In the genomic region with DNA sequence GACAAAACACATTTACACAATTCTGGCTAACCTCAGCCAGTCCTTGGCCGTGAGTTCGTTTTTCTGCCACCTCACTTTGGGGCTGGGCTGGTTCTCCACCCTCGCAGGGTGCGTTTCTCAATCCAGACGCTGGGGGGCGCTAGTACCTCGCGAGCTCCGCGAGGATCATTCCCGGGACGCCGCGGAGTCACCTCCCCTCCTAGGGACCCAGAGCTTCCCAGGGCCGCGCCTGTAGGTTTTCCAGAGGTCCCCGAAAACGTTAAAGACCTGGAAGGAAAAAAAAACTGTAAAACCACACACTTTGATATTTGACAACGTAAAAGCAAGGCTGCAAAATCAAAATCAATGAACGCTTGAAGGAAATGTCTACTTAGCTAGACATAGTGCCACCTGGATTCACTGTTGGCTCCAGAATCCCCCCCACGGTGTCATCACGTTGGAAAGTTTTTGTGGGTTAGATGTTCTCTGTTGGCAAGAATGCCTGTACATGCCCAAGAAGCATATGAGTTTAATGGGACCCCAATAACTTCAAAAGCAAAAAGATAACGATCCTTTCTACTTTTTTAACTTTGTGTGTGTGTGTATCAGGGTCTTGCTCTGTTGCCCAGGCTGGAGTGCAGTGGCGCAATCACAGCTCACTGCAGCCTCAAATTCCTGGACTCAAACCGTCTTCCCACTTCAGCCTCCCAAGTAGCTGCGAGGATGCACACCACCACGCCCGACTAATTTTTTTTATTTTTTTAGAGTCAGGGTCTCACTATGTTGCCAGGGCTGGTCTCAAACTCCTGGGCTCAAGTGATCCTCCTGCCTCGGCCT, we compare ENCODE assay signal across 8 cellular contexts. TPM values are rescaled to one million over a fixed set of nuclear protein-coding genes. Genes with fewer than 3 reads are reported as not detected.
DNase-seq lines count a peak whose midpoint lies in the region; ATAC-seq, FAIRE-seq and TF ChIP-seq lines count a peak whose summit lies in the region.

No MANE protein-coding gene starts in this region.

- DNase-seq in CD4-positive, alpha-beta memory T cell, result peak; percentile 60 to 75 (median 66)
- DNase-seq in HTR-8/SVneo (ENCODE audit: insufficient read length, low spot score) (peak; percentile 92), RKO (ENCODE audit: low spot score) (peak; percentile 70), fibroblast of pulmonary artery (ENCODE audit: low read depth) (peak; percentile 69)
- DNase-seq in activated T-helper 1 cell treated with anti-CD3 and anti-CD28 coated beads, Interleukin-12 subunit alpha, Interleukin-12 subunit beta, Interleukin-2, Interleukin-4 antibody, amounts not matched to agents 30 ng/mL and 10 ng/mL and 1 ng/mL, durations not matched to agents 14 hours and 24 hours and 36 hours (ENCODE audit: low spot score), result peak; percentile 64
- DNase-seq in stimulated activated naive CD8-positive, alpha-beta T cell treated with anti-CD3 and anti-CD28 coated beads, Interleukin-15, Interleukin-2, amounts not matched to agents 100 U/mL and 50 U/mL, for 24 hours, result peak; percentile 87

- peak; percentile 92 for TF ChIP-seq CTCF in fibroblast of pulmonary artery (IDR thresholded peaks at IDR 0.05; ENCODE audit: low read length, missing control alignments)
- TF ChIP-seq CTCF in neural cell (IDR thresholded peaks at IDR 0.05; ENCODE audit: poor library complexity, severe bottlenecking), result peak; percentile 78

- ATAC-seq in stimulated activated naive CD8-positive, alpha-beta T cell treated with anti-CD3 and anti-CD28 coated beads, Interleukin-15, Interleukin-2, amounts not matched to agents 100 U/mL and 50 U/mL, for 24 hours, result peak; percentile 79
- ATAC-seq in GM21381 (IDR thresholded peaks at IDR 0.05; ENCODE audit: unreplicated experiment), result no peak

- H3K4me3 ChIP-seq in CD4-positive, alpha-beta memory T cell (ENCODE audit: low read length in 2 of 2), result no peak overlapping the region
- peak overlapping the region; percentile 0 for H3K4me3 ChIP-seq in fibroblast of pulmonary artery (replicated peaks; ENCODE audit: low read depth, low read length)
- peak overlapping the region; percentile 24 for H3K4me3 ChIP-seq in neural cell (ENCODE audit: low read length)

- intact Hi-C loops in CD4-positive, alpha-beta memory T cell (cut with micrococcal nuclease), result loop anchor here (1.0 to 10.0 kb wide), 5 partner anchors 70 to 417 kb away; a partner anchor contains a TSS
- intact Hi-C loops in activated T-helper 1 cell treated with anti-CD3 and anti-CD28 coated beads, Interleukin-12 subunit alpha, Interleukin-12 subunit beta, Interleukin-2, Interleukin-4 antibody, amounts not matched to agents 30 ng/mL and 10 ng/mL and 1 ng/mL, durations not matched to agents 14 hours and 24 hours and 36 hours (cut with micrococcal nuclease), result loop anchor here (1.0 to 2.0 kb wide), 6 partner anchors 37 to 412 kb away; a partner anchor contains a TSS

- POLR2A ChIA-PET in CD4-positive, alpha-beta memory T cell (lab: Charles Lee; ENCODE audit: partially characterized antibody), result interaction anchor here (0.7 to 2.0 kb wide), 10 partner anchors 21 to 326 kb away, joined by 3 to 8 read pairs (median 4); a partner anchor contains a TSS

- CTCF ChIA-PET in CD4-positive, alpha-beta memory T cell (lab: Charles Lee; ENCODE audit: partially characterized antibody), result interaction anchor here (0.6 to 3.7 kb wide), 35 partner anchors 9 to 413 kb away, joined by 3 to 27 read pairs (median 5); a partner anchor contains a TSS

- H3K4me1 ChIP-seq in CD4-positive, alpha-beta memory T cell (ENCODE audit: insufficient read depth, low read length), result peaks cover 10% of the 10 kb centered on the region

- no peaks in the 10 kb centered on the region for H3K27me3 ChIP-seq in CD4-positive, alpha-beta memory T cell (ENCODE audit: insufficient read depth, low read length)
- no peaks in the 10 kb centered on the region for H3K27me3 ChIP-seq in neural cell (ENCODE audit: insufficient read depth, low read depth, low read length)

- peak overlapping the region in 6 of 8 donors; percentile 7 to 63 (median 29) for H3K4me3 Mint-ChIP-seq in CD4-positive, alpha-beta memory T cell
- H3K4me3 Mint-ChIP-seq in activated T-helper 1 cell treated with anti-CD3 and anti-CD28 coated beads, Interleukin-12 subunit alpha, Interleukin-12 subunit beta, Interleukin-2, Interleukin-4 antibody, amounts not matched to agents 30 ng/mL and 10 ng/mL and 1 ng/mL, durations not matched to agents 14 hours and 24 hours and 36 hours, result peak overlapping the region; percentile 45

- H3K9me3 ChIP-seq in CD4-positive, alpha-beta memory T cell (ENCODE audit: control insufficient read depth in 1 of 2, low read length in 2 of 2), result no peaks in the 10 kb centered on the region
- H3K9me3 ChIP-seq in neural cell (ENCODE audit: low read length), result no peaks in the 10 kb centered on the region

- H3K27ac Mint-ChIP-seq in CD4-positive, alpha-beta memory T cell, result peak overlapping the region in 2 of 7 donors; percentile 29 to 41
- H3K27ac Mint-ChIP-seq in activated T-helper 1 cell treated with anti-CD3 and anti-CD28 coated beads, Interleukin-12 subunit alpha, Interleukin-12 subunit beta, Interleukin-2, Interleukin-4 antibody, amounts not matched to agents 30 ng/mL and 10 ng/mL and 1 ng/mL, durations not matched to agents 14 hours and 24 hours and 36 hours, result no peak overlapping the region

- H3K36me3 Mint-ChIP-seq in CD4-positive, alpha-beta memory T cell, result no peaks in the 10 kb centered on the region
- no peaks in the 10 kb centered on the region for H3K36me3 Mint-ChIP-seq in activated T-helper 1 cell treated with anti-CD3 and anti-CD28 coated beads, Interleukin-12 subunit alpha, Interleukin-12 subunit beta, Interleukin-2, Interleukin-4 antibody, amounts not matched to agents 30 ng/mL and 10 ng/mL and 1 ng/mL, durations not matched to agents 14 hours and 24 hours and 36 hours (ENCODE audit: low read depth)

- TF ChIP-seq RAD21 in neural cell (conservative IDR thresholded peaks at IDR 0.05), result peak; percentile 74

- H2AFZ ChIP-seq in neural cell (ENCODE audit: low read depth, low read length), result no peak overlapping the region

- H3K27me3 Mint-ChIP-seq in CD4-positive, alpha-beta memory T cell, result peaks cover 0 to 1% of the 10 kb centered on the region in 2 donors
- peaks cover 4% of the 10 kb centered on the region for H3K27me3 Mint-ChIP-seq in activated T-helper 1 cell treated with anti-CD3 and anti-CD28 coated beads, Interleukin-12 subunit alpha, Interleukin-12 subunit beta, Interleukin-2, Interleukin-4 antibody, amounts not matched to agents 30 ng/mL and 10 ng/mL and 1 ng/mL, durations not matched to agents 14 hours and 24 hours and 36 hours (ENCODE audit: insufficient read depth)

- H3K9me3 Mint-ChIP-seq in CD4-positive, alpha-beta memory T cell, result no peaks in the 10 kb centered on the region
- H3K9me3 Mint-ChIP-seq in activated T-helper 1 cell treated with anti-CD3 and anti-CD28 coated beads, Interleukin-12 subunit alpha, Interleukin-12 subunit beta, Interleukin-2, Interleukin-4 antibody, amounts not matched to agents 30 ng/mL and 10 ng/mL and 1 ng/mL, durations not matched to agents 14 hours and 24 hours and 36 hours, result no peaks in the 10 kb centered on the region

- H4K20me1 ChIP-seq in neural cell (ENCODE audit: insufficient read depth), result no peaks in the 10 kb centered on the region

- peaks cover 7 to 17% (median 12%) of the 10 kb centered on the region in 4 donors for H3K4me1 Mint-ChIP-seq in CD4-positive, alpha-beta memory T cell
- peaks cover 5% of the 10 kb centered on the region for H3K4me1 Mint-ChIP-seq in activated T-helper 1 cell treated with anti-CD3 and anti-CD28 coated beads, Interleukin-12 subunit alpha, Interleukin-12 subunit beta, Interleukin-2, Interleukin-4 antibody, amounts not matched to agents 30 ng/mL and 10 ng/mL and 1 ng/mL, durations not matched to agents 14 hours and 24 hours and 36 hours (ENCODE audit: low read depth)

- FAIRE-seq in HTR-8/SVneo (lab: Jason Lieb, UNC), result no peak

- no peak for TF ChIP-seq EP300 in neural cell (conservative IDR thresholded peaks at IDR 0.05; ENCODE audit: poor library complexity, severe bottlenecking)

- no peaks in the 10 kb centered on the region for H3F3A ChIP-seq in neural cell (ENCODE audit: insufficient read depth, low read length, poor library complexity, severe bottlenecking)

- H3K36me3 ChIP-seq in CD4-positive, alpha-beta memory T cell (ENCODE audit: insufficient read depth, low read length), result no peaks in the 10 kb centered on the region
- no peaks in the 10 kb centered on the region for H3K36me3 ChIP-seq in neural cell (ENCODE audit: insufficient read depth, low read length)

- no peak overlapping the region for H3K4me2 ChIP-seq in neural cell (ENCODE audit: low read length)

- no peak overlapping the region for H3K9ac ChIP-seq in neural cell (ENCODE audit: low read length)

- H3K27ac ChIP-seq in CD4-positive, alpha-beta memory T cell (ENCODE audit: low read depth, low read length), result no peak overlapping the region
- no peak overlapping the region for H3K27ac ChIP-seq in neural cell (ENCODE audit: low read length)

- H3K9me2 ChIP-seq in neural cell (ENCODE audit: insufficient read depth, low read length), result no peaks in the 10 kb centered on the region

- no peaks in the 10 kb centered on the region for H3K79me2 ChIP-seq in neural cell (replicated peaks; ENCODE audit: insufficient read depth, low read length)

TF ChIP-seq in neural cell, 6 proteins besides CTCF, POLR2A, EP300 and RAD21:
- TF ChIP-seq SMC3 (conservative IDR thresholded peaks at IDR 0.05; ENCODE audit: poor library complexity) (peak; percentile 73), TAF1 (IDR thresholded peaks at IDR 0.05; ENCODE audit: low read depth) (no peak)

RNA-seq across cellular contexts. Expression of a gene that starts 34.5 kb away (rescaled TPM):
- 10 to 100 TPM; 94.7 to 96.8 TPM for total RNA-seq in CD4-positive, alpha-beta memory T cell
- polyA plus RNA-seq in CD4-positive, alpha-beta memory T cell, result 100 to 1,000 TPM in 1 of 2 donors, 10 to 100 TPM in 1; 76.7 to 134 TPM
- 346 and 351 TPM in 2 replicates for total RNA-seq in activated T-helper 1 cell treated with anti-CD3 and anti-CD28 coated beads, Interleukin-12 subunit alpha, Interleukin-12 subunit beta, Interleukin-2, Interleukin-4 antibody, amounts not matched to agents 30 ng/mL and 10 ng/mL and 1 ng/mL, durations not matched to agents 14 hours and 24 hours and 36 hours
- polyA plus RNA-seq in neural cell, result 119 and 129 TPM in 2 replicates
- 112 and 122 TPM in 2 replicates for polyA minus RNA-seq in neural cell

Comparison
In these comparisons a context has a peak if more than half of its experiments do, and no peak if none do; other contexts are left out.
1. H3K4me3 ChIP-seq: peak in fibroblast of pulmonary artery (single experiment) and neural cell (single experiment); none in CD4-positive, alpha-beta memory T cell (0 of 2).
2. Peak in every context shown above with its lines, with median percentiles within 50 percentile points of each other: DNase-seq.